ENCODE assay signal across 1 cellular context in genomic region chr16:71894229-71894920, GRCh38.
TF ChIP-seq lines count a peak whose summit lies in the region.

No MANE protein-coding gene starts in this region.

TF ChIP-seq in HepG2, 621 proteins besides CTCF, POLR2A, EP300 and RAD21 (continued from another document and continues in another):
- TF ChIP-seq, protein P1, sequence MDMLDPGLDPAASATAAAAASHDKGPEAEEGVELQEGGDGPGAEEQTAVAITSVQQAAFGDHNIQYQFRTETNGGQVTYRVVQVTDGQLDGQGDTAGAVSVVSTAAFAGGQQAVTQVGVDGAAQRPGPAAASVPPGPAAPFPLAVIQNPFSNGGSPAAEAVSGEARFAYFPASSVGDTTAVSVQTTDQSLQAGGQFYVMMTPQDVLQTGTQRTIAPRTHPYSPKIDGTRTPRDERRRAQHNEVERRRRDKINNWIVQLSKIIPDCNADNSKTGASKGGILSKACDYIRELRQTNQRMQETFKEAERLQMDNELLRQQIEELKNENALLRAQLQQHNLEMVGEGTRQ (IDR thresholded peaks at IDR 0.05; ENCODE audit: low read depth, low read length) = no peak
- TF ChIP-seq, protein P1 (CRISPR knock-in tag; IDR thresholded peaks at IDR 0.05; ENCODE audit: borderline replicate concordance) = no peak
- TF ChIP-seq ZNF639 (CRISPR knock-in tag; conservative IDR thresholded peaks at IDR 0.05) = no peak
- no peak for TF ChIP-seq SRF (IDR thresholded peaks at IDR 0.05; ENCODE audit: low read depth, low read length)
- peak; percentile 71; the same call in 1 of the 2 replicates for TF ChIP-seq HOXA3 (CRISPR knock-in tag; IDR thresholded peaks at IDR 0.05)
- TF ChIP-seq ZNF644 (CRISPR knock-in tag; IDR thresholded peaks at IDR 0.05; ENCODE audit: low read depth) = no peak
- no peak for TF ChIP-seq PAX8 (CRISPR knock-in tag; IDR thresholded peaks at IDR 0.05; ENCODE audit: borderline replicate concordance)
- no peak; the same call in 1 of the 2 replicates for TF ChIP-seq ZC3H13 (CRISPR knock-in tag; IDR thresholded peaks at IDR 0.05)
- TF ChIP-seq ATAD3A (CRISPR knock-in tag; IDR thresholded peaks at IDR 0.05) = no peak
- no peak for TF ChIP-seq ZNF292 (CRISPR knock-in tag; IDR thresholded peaks at IDR 0.05; ENCODE audit: borderline replicate concordance, low read depth)
- TF ChIP-seq ZNF724P (CRISPR knock-in tag; IDR thresholded peaks at IDR 0.05; ENCODE audit: borderline replicate concordance) = no peak
- TF ChIP-seq ZNF761 (CRISPR knock-in tag; conservative IDR thresholded peaks at IDR 0.05) = no peak
- TF ChIP-seq ZNF773 (CRISPR knock-in tag; IDR thresholded peaks at IDR 0.05; ENCODE audit: borderline replicate concordance) = no peak
- TF ChIP-seq THYN1 (CRISPR knock-in tag; IDR thresholded peaks at IDR 0.05; ENCODE audit: borderline replicate concordance, low read depth) = no peak
- TF ChIP-seq DNMT1 (CRISPR knock-in tag; IDR thresholded peaks at IDR 0.05) = no peak
- no peak for TF ChIP-seq KLF12 (CRISPR knock-in tag; IDR thresholded peaks at IDR 0.05; ENCODE audit: borderline replicate concordance)
- no peak for TF ChIP-seq LCORL (IDR thresholded peaks at IDR 0.05)
- no peak for TF ChIP-seq LCORL (CRISPR knock-in tag; IDR thresholded peaks at IDR 0.05)
- no peak for TF ChIP-seq ZFYVE20 (CRISPR knock-in tag; IDR thresholded peaks at IDR 0.05; ENCODE audit: borderline replicate concordance, low read depth)
- TF ChIP-seq ZNF432 (CRISPR knock-in tag; IDR thresholded peaks at IDR 0.05; ENCODE audit: borderline replicate concordance) = no peak
- TF ChIP-seq ZNF710 (CRISPR knock-in tag; IDR thresholded peaks at IDR 0.05; ENCODE audit: borderline replicate concordance) = peak; percentile 12; the same call in 1 of the 2 replicates
- 0 out of 2 replicates have a peak, but pooled peaks have one; percentile 5 for TF ChIP-seq MIXL1 (CRISPR knock-in tag; IDR thresholded peaks at IDR 0.05)
- TF ChIP-seq ZNF687 (CRISPR knock-in tag; IDR thresholded peaks at IDR 0.05) = no peak
- TF ChIP-seq TEAD3 (CRISPR knock-in tag; optimal IDR thresholded peaks at IDR 0.05; ENCODE audit: borderline replicate concordance) = no peak
- TF ChIP-seq ZNF430 (CRISPR knock-in tag; IDR thresholded peaks at IDR 0.05) = no peak; the same call in 1 of the 2 replicates
- TF ChIP-seq ZNF329 (CRISPR knock-in tag; IDR thresholded peaks at IDR 0.05; ENCODE audit: low read depth) = peak; percentile 65; the same call in 1 of the 2 replicates
- no peak for TF ChIP-seq HDAC6 (IDR thresholded peaks at IDR 0.05; ENCODE audit: low read depth, low read length)
- no peak for TF ChIP-seq RFXAP (CRISPR knock-in tag; IDR thresholded peaks at IDR 0.05; ENCODE audit: borderline replicate concordance)
- TF ChIP-seq RFX1 (IDR thresholded peaks at IDR 0.05) = no peak
- TF ChIP-seq, protein P2, sequence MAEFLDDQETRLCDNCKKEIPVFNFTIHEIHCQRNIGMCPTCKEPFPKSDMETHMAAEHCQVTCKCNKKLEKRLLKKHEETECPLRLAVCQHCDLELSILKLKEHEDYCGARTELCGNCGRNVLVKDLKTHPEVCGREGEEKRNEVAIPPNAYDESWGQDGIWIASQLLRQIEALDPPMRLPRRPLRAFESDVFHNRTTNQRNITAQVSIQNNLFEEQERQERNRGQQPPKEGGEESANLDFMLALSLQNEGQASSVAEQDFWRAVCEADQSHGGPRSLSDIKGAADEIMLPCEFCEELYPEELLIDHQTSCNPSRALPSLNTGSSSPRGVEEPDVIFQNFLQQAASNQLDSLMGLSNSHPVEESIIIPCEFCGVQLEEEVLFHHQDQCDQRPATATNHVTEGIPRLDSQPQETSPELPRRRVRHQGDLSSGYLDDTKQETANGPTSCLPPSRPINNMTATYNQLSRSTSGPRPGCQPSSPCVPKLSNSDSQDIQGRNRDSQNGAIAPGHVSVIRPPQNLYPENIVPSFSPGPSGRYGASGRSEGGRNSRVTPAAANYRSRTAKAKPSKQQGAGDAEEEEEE (CRISPR knock-in tag; IDR thresholded peaks at IDR 0.05; ENCODE audit: borderline replicate concordance) = no peak; the same call in 1 of the 2 replicates
- TF ChIP-seq ZNF598 (CRISPR knock-in tag; IDR thresholded peaks at IDR 0.05; ENCODE audit: borderline replicate concordance) = no peak
- TF ChIP-seq ZNF101 (CRISPR knock-in tag; IDR thresholded peaks at IDR 0.05; ENCODE audit: borderline replicate concordance, low read depth) = no peak
- TF ChIP-seq CSRNP1 (CRISPR knock-in tag; IDR thresholded peaks at IDR 0.05) = no peak
- TF ChIP-seq ZNF331 (CRISPR knock-in tag; IDR thresholded peaks at IDR 0.05) = no peak
- TF ChIP-seq PHF8 (CRISPR knock-in tag; IDR thresholded peaks at IDR 0.05) = no peak
- TF ChIP-seq YY1 (IDR thresholded peaks at IDR 0.05; ENCODE audit: insufficient read depth, insufficient replicate concordance, low read depth, low read length) = no peak
- 0 out of 2 replicates have a peak, but pooled peaks have one; percentile 26 for TF ChIP-seq ELF3 (CRISPR knock-in tag; IDR thresholded peaks at IDR 0.05)
- TF ChIP-seq, protein P3, sequence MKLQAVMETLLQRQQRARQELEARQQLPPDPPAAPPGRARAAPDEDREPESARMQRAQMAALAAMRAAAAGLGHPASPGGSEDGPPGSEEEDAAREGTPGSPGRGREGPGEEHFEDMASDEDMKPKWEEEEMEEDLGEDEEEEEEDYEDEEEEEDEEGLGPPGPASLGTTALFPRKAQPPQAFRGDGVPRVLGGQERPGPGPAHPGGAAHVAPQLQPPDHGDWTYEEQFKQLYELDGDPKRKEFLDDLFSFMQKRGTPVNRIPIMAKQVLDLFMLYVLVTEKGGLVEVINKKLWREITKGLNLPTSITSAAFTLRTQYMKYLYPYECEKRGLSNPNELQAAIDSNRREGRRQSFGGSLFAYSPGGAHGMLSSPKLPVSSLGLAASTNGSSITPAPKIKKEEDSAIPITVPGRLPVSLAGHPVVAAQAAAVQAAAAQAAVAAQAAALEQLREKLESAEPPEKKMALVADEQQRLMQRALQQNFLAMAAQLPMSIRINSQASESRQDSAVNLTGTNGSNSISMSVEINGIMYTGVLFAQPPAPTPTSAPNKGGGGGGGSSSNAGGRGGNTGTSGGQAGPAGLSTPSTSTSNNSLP (IDR thresholded peaks at IDR 0.05; ENCODE audit: low read depth, low read length) = peak; percentile 21; the same call in 1 of the 2 replicates
- TF ChIP-seq, protein P4, sequence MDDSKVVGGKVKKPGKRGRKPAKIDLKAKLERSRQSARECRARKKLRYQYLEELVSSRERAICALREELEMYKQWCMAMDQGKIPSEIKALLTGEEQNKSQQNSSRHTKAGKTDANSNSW (CRISPR knock-in tag; IDR thresholded peaks at IDR 0.05; ENCODE audit: borderline replicate concordance) = no peak
- no peak for TF ChIP-seq ATRX (CRISPR knock-in tag; IDR thresholded peaks at IDR 0.05; ENCODE audit: borderline replicate concordance)
- TF ChIP-seq MAFG (CRISPR knock-in tag; IDR thresholded peaks at IDR 0.05) = no peak
- no peak for TF ChIP-seq POGK (CRISPR knock-in tag; conservative IDR thresholded peaks at IDR 0.05)
- TF ChIP-seq GTF2F1 (IDR thresholded peaks at IDR 0.05; ENCODE audit: low read length) = no peak
- no peak for TF ChIP-seq ZNF333 (CRISPR knock-in tag; IDR thresholded peaks at IDR 0.05; ENCODE audit: borderline replicate concordance)
- TF ChIP-seq RXRB (CRISPR knock-in tag; IDR thresholded peaks at IDR 0.05; ENCODE audit: borderline replicate concordance) = no peak
- TF ChIP-seq ZNF777 (CRISPR knock-in tag; IDR thresholded peaks at IDR 0.05) = no peak; the same call in 1 of the 2 replicates
- no peak for TF ChIP-seq RBFOX2 (IDR thresholded peaks at IDR 0.05; ENCODE audit: low read depth, low read length)
- no peak for TF ChIP-seq ISX (CRISPR knock-in tag; conservative IDR thresholded peaks at IDR 0.05)
